Comparison of ENCODE assay signal across 14 cellular contexts in the genomic region with DNA sequence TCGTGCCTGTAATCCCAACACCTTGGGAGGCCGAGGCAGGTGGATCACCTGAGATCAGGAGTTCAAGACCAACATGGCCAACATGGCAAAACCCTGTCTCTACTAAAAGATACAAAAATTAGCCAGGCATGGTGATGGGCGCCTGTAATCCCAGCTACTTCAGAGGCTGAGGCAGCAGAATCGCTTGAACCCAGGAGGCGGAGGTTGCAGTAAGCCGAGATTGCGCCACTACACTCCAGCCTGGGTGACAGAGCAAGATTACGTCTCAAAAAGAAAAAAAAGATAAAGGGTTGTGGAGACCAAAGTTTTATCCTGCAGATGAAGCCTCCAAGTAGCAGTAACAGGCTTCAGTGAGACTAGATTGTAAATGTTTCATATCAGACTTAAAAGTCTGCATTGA. TPM values are rescaled to one million over a fixed set of nuclear protein-coding genes. Genes with fewer than 3 reads are reported as not detected.
"Had no signal": no experiment of that assay in that cellular context is flagged by ENCODE, and none has a peak within 500 bp of the region (broad histone marks: within the 10 kb centered on the region; RNA-seq: fewer than 3 reads in every experiment).

No MANE protein-coding gene starts in this region.

RNA-seq across cellular contexts. Expression of a gene that starts 24.2 kb away (rescaled TPM):
- total RNA-seq: kidney; kidney epithelial cell; left ventricle myocardium inferior; left ventricle myocardium superior; lower leg skin; lung microvascular endothelial cell; mammary epithelial cell; mesenteric fat pad; mesothelial cell of epicardium; mononuclear cell; myocyte; naive thymus-derived CD4-positive, alpha-beta T cell had no signal
- polyA plus RNA-seq: immature natural killer cell; keratinocyte; mammary epithelial cell; naive thymus-derived CD4-positive, alpha-beta T cell had no signal
